13 cellular contexts compared by ENCODE assay signal in genomic region chr2:143909577-143909976, GRCh38.
DNase-seq lines count a peak whose midpoint lies in the region; ATAC-seq and TF ChIP-seq lines count a peak whose summit lies in the region.
"Had no signal": no experiment of that assay in that cellular context is flagged by ENCODE, and none has a peak within 500 bp of the region (broad histone marks: within the 10 kb centered on the region; RNA-seq: fewer than 3 reads in every experiment).

No MANE protein-coding gene starts in this region.

- POLR2A ChIA-PET in PC-9 (lab: Charles Lee; ENCODE audit: unreplicated experiment): no interaction called here

- no peaks in the 10 kb centered on the region for H3K9me2 ChIP-seq in PC-9 (ENCODE audit: insufficient read depth)

- H3K36me3 ChIP-seq in colonic mucosa: no peaks in the 10 kb centered on the region
- no peaks in the 10 kb centered on the region for H3K36me3 ChIP-seq in mucosa of descending colon (ENCODE audit: low read depth)
- no peaks in the 10 kb centered on the region for H3K36me3 ChIP-seq in PC-9 (ENCODE audit: low read depth)
- H3K36me3 ChIP-seq: BE2C had no signal

- H3K27me3 ChIP-seq in colonic mucosa (no peaks in the 10 kb centered on the region), PC-9 (ENCODE audit: insufficient read depth, low read depth) (no peaks in the 10 kb centered on the region)
- H3K27me3 ChIP-seq: BE2C had no signal

- no peak overlapping the region for H3K9ac ChIP-seq in colonic mucosa (ENCODE audit: low read depth in 2 of 2, low read length in 2 of 2)

- CTCF ChIA-PET in PC-9 (lab: Charles Lee): no interaction called here

- H3K4me1 ChIP-seq in colonic mucosa (no peaks in the 10 kb centered on the region), mucosa of descending colon (ENCODE audit: low read depth) (no peaks in the 10 kb centered on the region), PC-9 (replicated peaks; ENCODE audit: insufficient read depth) (no peaks in the 10 kb centered on the region)
- H3K4me1 ChIP-seq: A549, BE2C had no signal

- DNase-seq in HuH-7 (ENCODE audit: low spot score) (peak; percentile 30), colonic mucosa (peak; percentile 40), mucosa of descending colon (peak in 2 of 3 donors; percentile 25 to 52), NCI-H2107 (lab: John Stamatoyannopoulos, UW) (no peak), NCI-H345 (lab: John Stamatoyannopoulos, UW) (no peak), PC-9 (no peak)
- DNase-seq: BE2C; CD8-positive, alpha-beta memory T cell; DMS53; HCEC 1CT; HFFc6 had no signal

- H4K20me1 ChIP-seq in PC-9 (ENCODE audit: insufficient read depth): no peaks in the 10 kb centered on the region

- H3F3A ChIP-seq in PC-9 (ENCODE audit: insufficient read depth, low read depth): no peaks in the 10 kb centered on the region

- H3K4me3 ChIP-seq in colonic mucosa: no peak overlapping the region
- H3K4me3 ChIP-seq in mucosa of descending colon: no peak overlapping the region
- no peak overlapping the region for H3K4me3 ChIP-seq in PC-9
- H3K4me3 ChIP-seq: A549 had no signal

- TF ChIP-seq CTCF in colonic mucosa (IDR thresholded peaks at IDR 0.05): no peak
- no peak for TF ChIP-seq CTCF in mucosa of descending colon (IDR thresholded peaks at IDR 0.05)
- TF ChIP-seq CTCF in PC-9 (conservative IDR thresholded peaks at IDR 0.05): no peak

- H3K4me2 ChIP-seq in PC-9: no peak overlapping the region
- H3K4me2 ChIP-seq: A549 had no signal

- intact Hi-C loops in colonic mucosa (cut with DNase I) (no loop called here), mucosa of descending colon (cut with DNase I, micrococcal nuclease) (no loop called here), PC-9 (cut with micrococcal nuclease; ENCODE audit: unreplicated experiment) (no loop called here)

- H3K79me2 ChIP-seq in PC-9 (ENCODE audit: low read depth): no peaks in the 10 kb centered on the region

- H2AFZ ChIP-seq in PC-9: no peak overlapping the region

- H3K9me3 ChIP-seq in colonic mucosa: no peaks in the 10 kb centered on the region
- H3K9me3 ChIP-seq in mucosa of descending colon: no peaks in the 10 kb centered on the region
- H3K9me3 ChIP-seq in PC-9 (ENCODE audit: insufficient read depth, low read depth): no peaks in the 10 kb centered on the region
- H3K9me3 ChIP-seq: A549, BE2C had no signal

- no TSS peak for BruUV-seq in PC-9 (replicated peaks; lab: Mats Ljungman, UMichigan)

- H3K27ac ChIP-seq in colonic mucosa (no peak overlapping the region), PC-9 (no peak overlapping the region)
- H3K27ac ChIP-seq: A549 had no signal

- peak; percentile 68 for ATAC-seq in mucosa of descending colon
- ATAC-seq: A549, HepG2 had no signal

Comparison
In these comparisons a context has a peak if more than half of its experiments do, and no peak if none do; other contexts are left out.
1. DNase-seq: peak in HuH-7 (single experiment), colonic mucosa (single experiment) and mucosa of descending colon (2 of 3); none in NCI-H2107 (single experiment), NCI-H345 (single experiment) and PC-9 (0 of 2).